ENCODE assay signal across 15 cellular contexts in genomic region chr15:98381446-98381845, GRCh38.
"Had no signal": no experiment of that assay in that cellular context is flagged by ENCODE, and none has a peak within 500 bp of the region (broad histone marks: within the 10 kb centered on the region; RNA-seq: fewer than 3 reads in every experiment).

No MANE protein-coding gene starts in this region.

- H3K27ac ChIP-seq: foreskin keratinocyte, heart left ventricle, ovary, stomach had no signal

- H3K27ac Mint-ChIP-seq: effector memory CD8-positive, alpha-beta T cell; naive thymus-derived CD8-positive, alpha-beta T cell had no signal

- H3K4me3 ChIP-seq: heart left ventricle, mucosa of descending colon, ovary, stomach had no signal

- H3K4me3 Mint-ChIP-seq: effector memory CD8-positive, alpha-beta T cell; naive thymus-derived CD8-positive, alpha-beta T cell had no signal

- H3K36me3 ChIP-seq: heart left ventricle, ovary, stomach had no signal

- DNase-seq: effector memory CD8-positive, alpha-beta T cell; heart left ventricle; hippocampal formation; mucosa of descending colon; naive thymus-derived CD8-positive, alpha-beta T cell; ovary; right cardiac atrium; small intestine; stimulated activated CD4-positive, alpha-beta T cell treated with anti-CD3 and anti-CD28 coated beads, Interleukin-12 subunit alpha, Interleukin-12 subunit beta, amount 100 ng/mL, for 4 hours; stimulated activated naive CD4-positive, alpha-beta T cell; stomach; substantia nigra; trophoblast cell had no signal

- H3K27me3 ChIP-seq: foreskin keratinocyte, ovary had no signal

- H3K9me3 ChIP-seq: mucosa of descending colon, ovary had no signal

- ATAC-seq: effector memory CD8-positive, alpha-beta T cell; foreskin keratinocyte; heart left ventricle; left lobe of liver; mucosa of descending colon; naive thymus-derived CD8-positive, alpha-beta T cell; right cardiac atrium had no signal

- H3K4me1 ChIP-seq: foreskin keratinocyte, heart left ventricle, stomach had no signal
